12 cellular contexts compared by ENCODE assay signal in the genomic region with DNA sequence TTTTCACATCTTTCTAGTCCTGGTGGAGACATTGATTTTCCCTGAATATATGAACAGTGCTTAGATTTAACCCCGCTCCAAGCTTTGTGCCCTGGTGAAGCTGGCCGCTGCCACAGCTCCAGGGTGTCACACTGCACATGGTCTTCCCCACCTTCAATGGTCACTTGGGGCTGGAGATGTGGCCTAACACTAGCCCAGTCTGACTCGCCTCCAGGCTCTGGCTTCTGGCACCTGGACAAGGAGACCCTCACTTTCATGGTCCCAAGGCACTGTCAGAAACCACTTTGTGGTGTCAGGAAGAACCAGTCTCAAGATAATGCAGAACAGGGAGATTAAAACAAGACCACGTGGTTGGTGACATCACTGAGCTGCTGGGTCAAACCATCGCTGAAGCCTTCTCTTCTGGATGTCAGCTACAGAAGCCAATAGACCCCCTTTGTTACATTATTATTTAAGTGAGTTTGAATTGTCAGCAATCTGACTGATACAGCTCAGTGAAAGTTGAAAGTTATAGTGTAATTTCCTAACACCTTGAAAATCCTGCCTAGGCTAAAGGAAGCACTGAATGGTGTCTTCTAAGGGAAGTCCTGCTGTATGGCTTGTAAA. TPM values are rescaled to one million over a fixed set of nuclear protein-coding genes. Genes with fewer than 3 reads are reported as not detected.
A peak's percentile ranks its signal among the peaks of the same experiment; 100 is the strongest.
DNase-seq lines count a peak whose midpoint lies in the region; ATAC-seq lines count a peak whose summit lies in the region.
"Had no signal": no experiment of that assay in that cellular context is flagged by ENCODE, and none has a peak within 500 bp of the region (broad histone marks: within the 10 kb centered on the region; RNA-seq: fewer than 3 reads in every experiment).

No MANE protein-coding gene starts in this region.

- peak; percentile 33 for ATAC-seq in GM18502 (IDR thresholded peaks at IDR 0.05; ENCODE audit: poor library complexity, unreplicated experiment)
- ATAC-seq in GM21381 (IDR thresholded peaks at IDR 0.05; ENCODE audit: unreplicated experiment) = peak; percentile 45
- ATAC-seq in HG03469 (IDR thresholded peaks at IDR 0.05; ENCODE audit: unreplicated experiment) = peak; percentile 9
- ATAC-seq: CD8-positive, alpha-beta T cell had no signal

- peak; percentile 10 for DNase-seq in dermis blood vessel endothelial cell
- DNase-seq in A172 (ENCODE audit: low spot score) = no peak
- no peak for DNase-seq in iPS-NIHi7 (ENCODE audit: extremely low spot score)
- no peak for DNase-seq in NCI-H2081 treated with DMSO at 0.1 percent for 48 hours (lab: John Stamatoyannopoulos, UW)
- DNase-seq in GM19240 (ENCODE audit: insufficient read length, low spot score) = no peak
- DNase-seq: activated CD4-positive, alpha-beta memory T cell treated with anti-CD3 and anti-CD28 coated beads for 36 hours; CD8-positive, alpha-beta T cell; effector memory CD4-positive, alpha-beta T cell; NCI-H446 had no signal

RNA-seq across cellular contexts. Expression of gene CTDP1, which starts 55.1 kb away (rescaled TPM):
- total RNA-seq in dermis blood vessel endothelial cell = 31.1 and 38.0 TPM in 2 replicates
- total RNA-seq in A172 (2014; rRNA removed; shearing (Covaris generic)) = 16.5 and 20.4 TPM in 2 replicates
